1 cellular context compared by ENCODE assay signal in the genomic region with DNA sequence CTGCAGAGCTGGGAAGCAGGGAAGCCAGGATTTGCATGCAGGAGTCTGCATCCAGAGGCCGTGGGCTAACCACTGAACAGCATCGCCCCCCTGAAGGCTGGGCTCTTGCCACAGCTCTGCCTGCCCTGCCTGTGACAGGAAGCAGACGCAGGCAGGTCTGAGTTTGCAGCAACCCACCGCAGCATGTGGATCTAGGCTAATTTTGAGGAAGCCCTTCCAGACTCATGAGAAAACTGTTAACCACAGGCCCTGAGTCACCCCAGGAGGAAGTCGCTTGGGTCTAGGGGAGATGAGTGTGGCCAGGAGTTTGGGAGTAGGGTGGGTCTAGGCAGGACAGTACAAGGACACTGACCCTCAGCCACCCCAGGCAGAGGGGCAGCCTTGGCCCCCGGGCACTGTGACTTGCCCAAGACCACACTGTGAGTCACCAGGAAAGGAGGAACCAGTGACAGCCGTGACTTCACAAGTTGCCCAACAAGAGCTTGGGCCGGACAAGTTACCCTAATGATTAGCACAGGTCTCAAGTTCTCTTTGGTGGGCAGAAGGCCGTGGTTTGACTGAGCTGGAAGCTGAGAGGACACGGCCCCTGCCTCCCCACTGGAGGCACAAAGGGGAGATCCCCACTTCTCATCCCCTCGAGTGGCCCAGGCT.
A peak's percentile ranks its signal among the peaks of the same experiment; 100 is the strongest.
TF ChIP-seq lines count a peak whose summit lies in the region.

No MANE protein-coding gene starts in this region.

TF ChIP-seq in K562, 482 proteins besides CTCF, POLR2A, EP300 and RAD21 (continued from another document and continues in another):
- TF ChIP-seq, protein P1, sequence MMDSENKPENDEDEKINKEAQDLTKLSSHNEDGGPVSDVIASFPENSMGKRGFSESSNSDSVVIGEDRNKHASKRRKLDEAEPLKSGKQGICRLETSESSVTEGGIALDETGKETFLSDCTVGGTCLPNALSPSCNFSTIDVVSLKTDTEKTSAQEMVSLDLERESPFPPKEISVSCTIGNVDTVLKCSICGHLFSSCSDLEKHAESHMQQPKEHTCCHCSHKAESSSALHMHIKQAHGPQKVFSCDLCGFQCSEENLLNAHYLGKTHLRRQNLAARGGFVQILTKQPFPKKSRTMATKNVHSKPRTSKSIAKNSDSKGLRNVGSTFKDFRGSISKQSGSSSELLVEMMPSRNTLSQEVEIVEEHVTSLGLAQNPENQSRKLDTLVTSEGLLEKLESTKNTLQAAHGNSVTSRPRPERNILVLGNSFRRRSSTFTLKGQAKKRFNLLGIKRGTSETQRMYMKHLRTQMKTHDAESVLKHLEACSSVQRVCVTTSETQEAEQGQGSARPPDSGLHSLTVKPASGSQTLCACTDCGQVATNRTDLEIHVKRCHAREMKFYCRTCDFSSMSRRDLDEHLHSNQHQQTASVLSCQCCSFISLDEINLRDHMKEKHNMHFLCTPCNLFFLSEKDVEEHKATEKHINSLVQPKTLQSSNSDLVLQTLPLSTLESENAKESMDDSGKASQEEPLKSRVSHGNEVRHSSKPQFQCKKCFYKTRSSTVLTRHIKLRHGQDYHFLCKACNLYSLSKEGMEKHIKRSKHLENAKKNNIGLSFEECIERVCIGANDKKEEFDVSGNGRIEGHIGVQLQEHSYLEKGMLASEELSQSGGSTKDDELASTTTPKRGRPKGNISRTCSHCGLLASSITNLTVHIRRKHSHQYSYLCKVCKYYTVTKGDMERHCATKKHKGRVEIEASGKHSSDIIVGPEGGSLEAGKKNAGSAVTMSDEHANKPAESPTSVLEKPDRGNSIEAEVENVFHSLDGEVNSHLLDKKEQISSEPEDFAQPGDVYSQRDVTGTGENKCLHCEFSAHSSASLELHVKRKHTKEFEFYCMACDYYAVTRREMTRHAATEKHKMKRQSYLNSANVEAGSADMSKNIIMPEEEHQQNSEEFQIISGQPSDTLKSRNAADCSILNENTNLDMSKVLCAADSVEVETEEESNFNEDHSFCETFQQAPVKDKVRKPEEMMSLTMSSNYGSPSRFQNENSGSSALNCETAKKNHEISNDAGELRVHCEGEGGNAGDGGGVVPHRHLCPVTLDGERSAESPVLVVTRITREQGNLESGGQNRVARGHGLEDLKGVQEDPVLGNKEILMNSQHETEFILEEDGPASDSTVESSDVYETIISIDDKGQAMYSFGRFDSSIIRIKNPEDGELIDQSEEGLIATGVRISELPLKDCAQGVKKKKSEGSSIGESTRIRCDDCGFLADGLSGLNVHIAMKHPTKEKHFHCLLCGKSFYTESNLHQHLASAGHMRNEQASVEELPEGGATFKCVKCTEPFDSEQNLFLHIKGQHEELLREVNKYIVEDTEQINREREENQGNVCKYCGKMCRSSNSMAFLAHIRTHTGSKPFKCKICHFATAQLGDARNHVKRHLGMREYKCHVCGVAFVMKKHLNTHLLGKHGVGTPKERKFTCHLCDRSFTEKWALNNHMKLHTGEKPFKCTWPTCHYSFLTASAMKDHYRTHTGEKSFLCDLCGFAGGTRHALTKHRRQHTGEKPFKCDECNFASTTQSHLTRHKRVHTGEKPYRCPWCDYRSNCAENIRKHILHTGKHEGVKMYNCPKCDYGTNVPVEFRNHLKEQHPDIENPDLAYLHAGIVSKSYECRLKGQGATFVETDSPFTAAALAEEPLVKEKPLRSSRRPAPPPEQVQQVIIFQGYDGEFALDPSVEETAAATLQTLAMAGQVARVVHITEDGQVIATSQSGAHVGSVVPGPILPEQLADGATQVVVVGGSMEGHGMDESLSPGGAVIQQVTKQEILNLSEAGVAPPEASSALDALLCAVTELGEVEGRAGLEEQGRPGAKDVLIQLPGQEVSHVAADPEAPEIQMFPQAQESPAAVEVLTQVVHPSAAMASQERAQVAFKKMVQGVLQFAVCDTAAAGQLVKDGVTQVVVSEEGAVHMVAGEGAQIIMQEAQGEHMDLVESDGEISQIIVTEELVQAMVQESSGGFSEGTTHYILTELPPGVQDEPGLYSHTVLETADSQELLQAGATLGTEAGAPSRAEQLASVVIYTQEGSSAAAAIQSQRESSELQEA (IDR thresholded peaks at IDR 0.05; ENCODE audit: low read depth) = no peak
- no peak for TF ChIP-seq U2AF1 (optimal IDR thresholded peaks at IDR 0.05; ENCODE audit: low read depth, low read length)
- TF ChIP-seq, protein P2, sequence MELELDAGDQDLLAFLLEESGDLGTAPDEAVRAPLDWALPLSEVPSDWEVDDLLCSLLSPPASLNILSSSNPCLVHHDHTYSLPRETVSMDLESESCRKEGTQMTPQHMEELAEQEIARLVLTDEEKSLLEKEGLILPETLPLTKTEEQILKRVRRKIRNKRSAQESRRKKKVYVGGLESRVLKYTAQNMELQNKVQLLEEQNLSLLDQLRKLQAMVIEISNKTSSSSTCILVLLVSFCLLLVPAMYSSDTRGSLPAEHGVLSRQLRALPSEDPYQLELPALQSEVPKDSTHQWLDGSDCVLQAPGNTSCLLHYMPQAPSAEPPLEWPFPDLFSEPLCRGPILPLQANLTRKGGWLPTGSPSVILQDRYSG (tag; conservative IDR thresholded peaks at IDR 0.05; ENCODE audit: low read depth) = peak; percentile 76; the same call in 1 of the 2 replicates
- peak; percentile 93 for TF ChIP-seq GTF2E2 (tag; IDR thresholded peaks at IDR 0.05)
- TF ChIP-seq, protein P3, sequence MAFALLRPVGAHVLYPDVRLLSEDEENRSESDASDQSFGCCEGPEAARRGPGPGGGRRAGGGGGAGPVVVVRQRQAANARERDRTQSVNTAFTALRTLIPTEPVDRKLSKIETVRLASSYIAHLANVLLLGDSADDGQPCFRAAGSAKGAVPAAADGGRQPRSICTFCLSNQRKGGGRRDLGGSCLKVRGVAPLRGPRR (CRISPR knock-in tag; IDR thresholded peaks at IDR 0.05) = no peak
- no peak for TF ChIP-seq FUS (optimal IDR thresholded peaks at IDR 0.05; ENCODE audit: low read depth, low read length)
- no peak for TF ChIP-seq GTF2A2 (tag; IDR thresholded peaks at IDR 0.05)
- TF ChIP-seq, protein P4, sequence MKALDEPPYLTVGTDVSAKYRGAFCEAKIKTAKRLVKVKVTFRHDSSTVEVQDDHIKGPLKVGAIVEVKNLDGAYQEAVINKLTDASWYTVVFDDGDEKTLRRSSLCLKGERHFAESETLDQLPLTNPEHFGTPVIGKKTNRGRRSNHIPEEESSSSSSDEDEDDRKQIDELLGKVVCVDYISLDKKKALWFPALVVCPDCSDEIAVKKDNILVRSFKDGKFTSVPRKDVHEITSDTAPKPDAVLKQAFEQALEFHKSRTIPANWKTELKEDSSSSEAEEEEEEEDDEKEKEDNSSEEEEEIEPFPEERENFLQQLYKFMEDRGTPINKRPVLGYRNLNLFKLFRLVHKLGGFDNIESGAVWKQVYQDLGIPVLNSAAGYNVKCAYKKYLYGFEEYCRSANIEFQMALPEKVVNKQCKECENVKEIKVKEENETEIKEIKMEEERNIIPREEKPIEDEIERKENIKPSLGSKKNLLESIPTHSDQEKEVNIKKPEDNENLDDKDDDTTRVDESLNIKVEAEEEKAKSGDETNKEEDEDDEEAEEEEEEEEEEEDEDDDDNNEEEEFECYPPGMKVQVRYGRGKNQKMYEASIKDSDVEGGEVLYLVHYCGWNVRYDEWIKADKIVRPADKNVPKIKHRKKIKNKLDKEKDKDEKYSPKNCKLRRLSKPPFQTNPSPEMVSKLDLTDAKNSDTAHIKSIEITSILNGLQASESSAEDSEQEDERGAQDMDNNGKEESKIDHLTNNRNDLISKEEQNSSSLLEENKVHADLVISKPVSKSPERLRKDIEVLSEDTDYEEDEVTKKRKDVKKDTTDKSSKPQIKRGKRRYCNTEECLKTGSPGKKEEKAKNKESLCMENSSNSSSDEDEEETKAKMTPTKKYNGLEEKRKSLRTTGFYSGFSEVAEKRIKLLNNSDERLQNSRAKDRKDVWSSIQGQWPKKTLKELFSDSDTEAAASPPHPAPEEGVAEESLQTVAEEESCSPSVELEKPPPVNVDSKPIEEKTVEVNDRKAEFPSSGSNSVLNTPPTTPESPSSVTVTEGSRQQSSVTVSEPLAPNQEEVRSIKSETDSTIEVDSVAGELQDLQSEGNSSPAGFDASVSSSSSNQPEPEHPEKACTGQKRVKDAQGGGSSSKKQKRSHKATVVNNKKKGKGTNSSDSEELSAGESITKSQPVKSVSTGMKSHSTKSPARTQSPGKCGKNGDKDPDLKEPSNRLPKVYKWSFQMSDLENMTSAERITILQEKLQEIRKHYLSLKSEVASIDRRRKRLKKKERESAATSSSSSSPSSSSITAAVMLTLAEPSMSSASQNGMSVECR (CRISPR knock-in tag; IDR thresholded peaks at IDR 0.05) = no peak; the same call in 1 of the 2 replicates
- TF ChIP-seq, protein P5, sequence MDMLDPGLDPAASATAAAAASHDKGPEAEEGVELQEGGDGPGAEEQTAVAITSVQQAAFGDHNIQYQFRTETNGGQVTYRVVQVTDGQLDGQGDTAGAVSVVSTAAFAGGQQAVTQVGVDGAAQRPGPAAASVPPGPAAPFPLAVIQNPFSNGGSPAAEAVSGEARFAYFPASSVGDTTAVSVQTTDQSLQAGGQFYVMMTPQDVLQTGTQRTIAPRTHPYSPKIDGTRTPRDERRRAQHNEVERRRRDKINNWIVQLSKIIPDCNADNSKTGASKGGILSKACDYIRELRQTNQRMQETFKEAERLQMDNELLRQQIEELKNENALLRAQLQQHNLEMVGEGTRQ (CRISPR knock-in tag; IDR thresholded peaks at IDR 0.05) = no peak
- TF ChIP-seq MED1 (CRISPR knock-in tag; IDR thresholded peaks at IDR 0.05; ENCODE audit: borderline replicate concordance) = no peak
- no peak for TF ChIP-seq CHD4 (IDR thresholded peaks at IDR 0.05; ENCODE audit: insufficient read depth, insufficient replicate concordance, low read depth, low read length, poor library complexity, severe bottlenecking)
- TF ChIP-seq, protein P6, sequence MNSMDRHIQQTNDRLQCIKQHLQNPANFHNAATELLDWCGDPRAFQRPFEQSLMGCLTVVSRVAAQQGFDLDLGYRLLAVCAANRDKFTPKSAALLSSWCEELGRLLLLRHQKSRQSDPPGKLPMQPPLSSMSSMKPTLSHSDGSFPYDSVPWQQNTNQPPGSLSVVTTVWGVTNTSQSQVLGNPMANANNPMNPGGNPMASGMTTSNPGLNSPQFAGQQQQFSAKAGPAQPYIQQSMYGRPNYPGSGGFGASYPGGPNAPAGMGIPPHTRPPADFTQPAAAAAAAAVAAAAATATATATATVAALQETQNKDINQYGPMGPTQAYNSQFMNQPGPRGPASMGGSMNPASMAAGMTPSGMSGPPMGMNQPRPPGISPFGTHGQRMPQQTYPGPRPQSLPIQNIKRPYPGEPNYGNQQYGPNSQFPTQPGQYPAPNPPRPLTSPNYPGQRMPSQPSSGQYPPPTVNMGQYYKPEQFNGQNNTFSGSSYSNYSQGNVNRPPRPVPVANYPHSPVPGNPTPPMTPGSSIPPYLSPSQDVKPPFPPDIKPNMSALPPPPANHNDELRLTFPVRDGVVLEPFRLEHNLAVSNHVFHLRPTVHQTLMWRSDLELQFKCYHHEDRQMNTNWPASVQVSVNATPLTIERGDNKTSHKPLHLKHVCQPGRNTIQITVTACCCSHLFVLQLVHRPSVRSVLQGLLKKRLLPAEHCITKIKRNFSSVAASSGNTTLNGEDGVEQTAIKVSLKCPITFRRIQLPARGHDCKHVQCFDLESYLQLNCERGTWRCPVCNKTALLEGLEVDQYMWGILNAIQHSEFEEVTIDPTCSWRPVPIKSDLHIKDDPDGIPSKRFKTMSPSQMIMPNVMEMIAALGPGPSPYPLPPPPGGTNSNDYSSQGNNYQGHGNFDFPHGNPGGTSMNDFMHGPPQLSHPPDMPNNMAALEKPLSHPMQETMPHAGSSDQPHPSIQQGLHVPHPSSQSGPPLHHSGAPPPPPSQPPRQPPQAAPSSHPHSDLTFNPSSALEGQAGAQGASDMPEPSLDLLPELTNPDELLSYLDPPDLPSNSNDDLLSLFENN (IDR thresholded peaks at IDR 0.05; ENCODE audit: low read depth in 2 of 2, low read length in 2 of 2) = no peak; a peak in 1 of 4 replicates
- no peak for TF ChIP-seq CHD1 (IDR thresholded peaks at IDR 0.05; ENCODE audit: low read length)
- TF ChIP-seq, protein P7, sequence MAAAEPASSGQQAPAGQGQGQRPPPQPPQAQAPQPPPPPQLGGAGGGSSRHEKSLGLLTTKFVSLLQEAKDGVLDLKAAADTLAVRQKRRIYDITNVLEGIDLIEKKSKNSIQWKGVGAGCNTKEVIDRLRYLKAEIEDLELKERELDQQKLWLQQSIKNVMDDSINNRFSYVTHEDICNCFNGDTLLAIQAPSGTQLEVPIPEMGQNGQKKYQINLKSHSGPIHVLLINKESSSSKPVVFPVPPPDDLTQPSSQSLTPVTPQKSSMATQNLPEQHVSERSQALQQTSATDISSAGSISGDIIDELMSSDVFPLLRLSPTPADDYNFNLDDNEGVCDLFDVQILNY (CRISPR knock-in tag; IDR thresholded peaks at IDR 0.05) = no peak
- no peak for TF ChIP-seq FOXJ2 (tag; IDR thresholded peaks at IDR 0.05)
- TF ChIP-seq ZC3H4 (CRISPR knock-in tag; IDR thresholded peaks at IDR 0.05; ENCODE audit: borderline replicate concordance) = no peak
- TF ChIP-seq JUN (IDR thresholded peaks at IDR 0.05; ENCODE audit: borderline replicate concordance, low read depth, low read length) = peak; percentile 82; the same call in 1 of the 2 replicates
- TF ChIP-seq JUN (CRISPR knock-in tag; IDR thresholded peaks at IDR 0.05; ENCODE audit: borderline replicate concordance) = 0 out of 2 replicates have a peak, but pooled peaks have one; percentile 41
- 0 out of 2 replicates have a peak, but pooled peaks have one; percentile 1 for TF ChIP-seq RB1 (IDR thresholded peaks at IDR 0.05; ENCODE audit: low read depth)
- no peak for TF ChIP-seq NCOA6 (IDR thresholded peaks at IDR 0.05)
- TF ChIP-seq SIN3A (IDR thresholded peaks at IDR 0.05; ENCODE audit: borderline replicate concordance in 2 of 2, control insufficient read depth in 1 of 2, low read depth in 2 of 2, low read length in 2 of 2) = no peak; a peak in 1 of 4 replicates
- TF ChIP-seq ZNF41 (CRISPR knock-in tag; conservative IDR thresholded peaks at IDR 0.05) = peak; percentile 78
- no peak for TF ChIP-seq U2AF2 (optimal IDR thresholded peaks at IDR 0.05; ENCODE audit: low read depth, low read length)
- TF ChIP-seq TAL1 (IDR thresholded peaks at IDR 0.05) = no peak
- no peak for TF ChIP-seq ZNF696 (CRISPR knock-in tag; conservative IDR thresholded peaks at IDR 0.05)
- TF ChIP-seq HNRNPUL1 (IDR thresholded peaks at IDR 0.05; ENCODE audit: low read length) = no peak
- TF ChIP-seq KDM4B (IDR thresholded peaks at IDR 0.05; ENCODE audit: borderline replicate concordance in 2 of 2, low read depth in 1 of 2) = 0 out of 4 replicates have a peak, but pooled peaks of 1 of the 2 experiments have one; percentile 60
- peak; percentile 73; the same call in 1 of the 2 replicates for TF ChIP-seq ZNF212 (CRISPR knock-in tag; IDR thresholded peaks at IDR 0.05)
- TF ChIP-seq GABPB1 (CRISPR knock-in tag; IDR thresholded peaks at IDR 0.05) = peak; percentile 84
- no peak for TF ChIP-seq GTF2F1 (IDR thresholded peaks at IDR 0.05; ENCODE audit: low read depth, low read length)
- peak; percentile 92; the same call in 1 of the 2 replicates for TF ChIP-seq ZBTB7A (IDR thresholded peaks at IDR 0.05; ENCODE audit: borderline replicate concordance, control insufficient read depth, low read depth, low read length)
- TF ChIP-seq HOXB6 (CRISPR knock-in tag; IDR thresholded peaks at IDR 0.05; ENCODE audit: borderline replicate concordance) = no peak
- no peak for TF ChIP-seq SIRT6 (IDR thresholded peaks at IDR 0.05; ENCODE audit: low read depth, low read length)
- TF ChIP-seq ZNF384 (IDR thresholded peaks at IDR 0.05; ENCODE audit: low read depth, low read length) = no peak
- no peak for TF ChIP-seq BMI1 (IDR thresholded peaks at IDR 0.05; ENCODE audit: low read length)
- no peak for TF ChIP-seq BRF1 (IDR thresholded peaks at IDR 0.05; ENCODE audit: borderline replicate concordance, extremely low read depth, insufficient read length)
- TF ChIP-seq ZNF239 (CRISPR knock-in tag; IDR thresholded peaks at IDR 0.05) = no peak; the same call in 1 of the 2 replicates
- peak; percentile 88 for TF ChIP-seq ZBTB17 (CRISPR knock-in tag; IDR thresholded peaks at IDR 0.05)
- no peak for TF ChIP-seq HLTF (IDR thresholded peaks at IDR 0.05)
- TF ChIP-seq PCBP1 (IDR thresholded peaks at IDR 0.05; ENCODE audit: low read depth, low read length, poor library complexity, severe bottlenecking) = no peak
- no peak for TF ChIP-seq MCM7 (IDR thresholded peaks at IDR 0.05)
- TF ChIP-seq CHCHD3 (CRISPR knock-in tag; IDR thresholded peaks at IDR 0.05) = no peak
- peak; percentile 89 for TF ChIP-seq SMARCA4 (IDR thresholded peaks at IDR 0.05)
